In genomic region chr20:58692579-58693225, GRCh38 we compare ENCODE assay signal across 8 cellular contexts. TPM values are rescaled to one million over a fixed set of nuclear protein-coding genes. Genes with fewer than 3 reads are reported as not detected.
A peak's percentile ranks its signal among the peaks of the same experiment; 100 is the strongest.
DNase-seq lines count a peak whose midpoint lies in the region; ATAC-seq and TF ChIP-seq lines count a peak whose summit lies in the region.

NPEPL1 (plus strand) TSS chr20:58692800; CDS start chr20:58692901, 101 bp downstream.

- H3K27ac Mint-ChIP-seq in progenitor cell of endocrine pancreas: peak within 1 kb of the TSS; percentile 86

- H3K4me3 Mint-ChIP-seq in progenitor cell of endocrine pancreas (ENCODE audit: low read depth): peak within 1 kb of the TSS; percentile 67

- no peaks in the 10 kb centered on the region for H3K27me3 Mint-ChIP-seq in progenitor cell of endocrine pancreas

- ATAC-seq in GM19043 (IDR thresholded peaks at IDR 0.05; ENCODE audit: low read depth, unreplicated experiment) (peak; percentile 81), HG03432 (IDR thresholded peaks at IDR 0.05; ENCODE audit: unreplicated experiment) (peak; percentile 96), RWPE2 (ENCODE audit: low read depth) (peak; percentile 78)

- H3K9me3 Mint-ChIP-seq in progenitor cell of endocrine pancreas (ENCODE audit: low read depth): no peaks in the 10 kb centered on the region

- DNase-seq in AG08396 (ENCODE audit: low spot score) (peak; percentile 95), RWPE2 (ENCODE audit: low spot score) (peak; percentile 79), glomerular visceral epithelial cell (ENCODE audit: extremely low spot score) (peak; percentile 89), progenitor cell of endocrine pancreas (ENCODE audit: low spot score, unreplicated experiment) (peak; percentile 65)
- peak; percentile 71 for DNase-seq in activated naive CD4-positive, alpha-beta T cell treated with anti-CD3 and anti-CD28 coated beads, Interleukin-2, amount 50 U/mL, for 16 hours

- H3K36me3 Mint-ChIP-seq in progenitor cell of endocrine pancreas (ENCODE audit: insufficient read depth): peaks cover 6% of the 10 kb centered on the region

- peak; percentile 95 for TF ChIP-seq CTCF in RWPE2 (IDR thresholded peaks at IDR 0.05; ENCODE audit: poor library complexity, severe bottlenecking)
- peak; percentile 20 for TF ChIP-seq CTCF in progenitor cell of endocrine pancreas (IDR thresholded peaks at IDR 0.05; ENCODE audit: unreplicated experiment)

- WGBS in urinary bladder: 1% methylated on average over 93 of the region's 93 CpGs

- H3K27me3 ChIP-seq in RWPE2 (ENCODE audit: insufficient read depth, poor library complexity, severe bottlenecking): no peaks in the 10 kb centered on the region

- no peaks in the 10 kb centered on the region for H3K4me1 Mint-ChIP-seq in progenitor cell of endocrine pancreas (ENCODE audit: low read depth)

- H3K36me3 ChIP-seq in RWPE2 (ENCODE audit: low read depth) (peaks cover 12% of the 10 kb centered on the region; the same call in 1 of the 2 replicates), urinary bladder (ENCODE audit: insufficient read depth) (no peaks in the 10 kb centered on the region)

- H3K9me3 ChIP-seq in RWPE2 (ENCODE audit: severe bottlenecking): no peaks in the 10 kb centered on the region

- H3K27ac ChIP-seq in RWPE2 (ENCODE audit: poor library complexity, severe bottlenecking) (peak within 1 kb of the TSS; percentile 34), urinary bladder (ENCODE audit: low read depth) (peak within 1 kb of the TSS; percentile 95)

- peaks cover 7% of the 10 kb centered on the region for H3K4me1 ChIP-seq in RWPE2 (ENCODE audit: insufficient read depth, poor library complexity, severe bottlenecking)
- H3K4me1 ChIP-seq in urinary bladder (ENCODE audit: insufficient read depth): no peaks in the 10 kb centered on the region

- H3K4me3 ChIP-seq in RWPE2 (ENCODE audit: severe bottlenecking) (peak within 1 kb of the TSS; percentile 61), urinary bladder (ENCODE audit: low read depth, low read length) (peak within 1 kb of the TSS; percentile 67)

RNA-seq across cellular contexts. Expression of gene NPEPL1, which starts in this region (rescaled TPM):
- total RNA-seq in progenitor cell of endocrine pancreas: 55.4 and 56.3 TPM in 2 replicates
- total RNA-seq in urinary bladder: 14.8 TPM
- 59.1 TPM for polyA plus RNA-seq in urinary bladder

Comparison
In these comparisons a context has a peak if more than half of its experiments do, and no peak if none do; other contexts are left out.
1. Peak in every context shown above with its lines: DNase-seq, ATAC-seq, H3K4me3 ChIP-seq and H3K27ac ChIP-seq.